ENCODE assay signal across 1 cellular context in the genomic region with DNA sequence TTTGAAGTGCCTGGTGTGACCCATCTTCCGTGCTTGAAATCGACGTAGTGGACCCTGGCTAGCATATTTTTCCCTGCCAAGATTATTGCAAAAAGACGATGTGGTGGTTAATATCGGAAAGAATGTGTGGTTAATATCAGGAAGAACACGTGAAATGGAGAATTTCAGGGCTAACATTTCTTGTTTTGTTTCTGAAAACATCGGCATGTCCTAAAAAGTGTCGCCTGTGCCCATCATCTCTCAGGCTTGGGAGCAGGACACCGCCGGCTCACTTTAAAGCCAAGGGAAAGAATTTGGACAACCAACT.
TF ChIP-seq lines count a peak whose summit lies in the region.

No MANE protein-coding gene starts in this region.

TF ChIP-seq in liver, 16 proteins besides CTCF, POLR2A, EP300 and RAD21 (continued from another document):
- peak; percentile 67 to 78 for TF ChIP-seq RXRA (IDR thresholded peaks at IDR 0.05)
- TF ChIP-seq ATF3 (IDR thresholded peaks at IDR 0.05) = no peak
- peak in 1 of 2 donors; percentile 14 for TF ChIP-seq JUND (IDR thresholded peaks at IDR 0.05)
- no peak for TF ChIP-seq NR2F2 (IDR thresholded peaks at IDR 0.05)
- TF ChIP-seq SP1 (IDR thresholded peaks at IDR 0.05) = peak; percentile 57
- peak; percentile 28 for TF ChIP-seq MAX (IDR thresholded peaks at IDR 0.05)
